In the genomic region with DNA sequence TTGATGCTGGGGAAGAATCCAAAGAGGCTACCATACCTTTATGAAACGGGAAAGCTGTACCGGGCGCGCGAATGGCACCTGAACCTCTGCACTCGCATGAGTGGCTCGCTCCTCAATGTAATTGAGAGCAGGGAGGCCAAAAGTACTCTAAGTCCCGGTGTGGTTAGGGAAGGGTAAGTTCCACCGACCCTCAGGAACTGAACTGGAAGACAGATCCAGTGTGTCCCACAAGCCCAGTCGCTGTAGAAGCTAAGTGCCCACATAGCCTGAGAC, we compare ENCODE assay signal across 2 cellular contexts.
A peak's percentile ranks its signal among the peaks of the same experiment; 100 is the strongest.
TF ChIP-seq lines count a peak whose summit lies in the region.

No MANE protein-coding gene starts in this region.

TF ChIP-seq in endothelial cell of umbilical vein, 7 proteins besides CTCF, POLR2A, EP300 and RAD21:
- no peak for TF ChIP-seq POLR2AphosphoS5 (IDR thresholded peaks at IDR 0.05; ENCODE audit: insufficient read depth, low read depth, low read length)
- TF ChIP-seq JUN (IDR thresholded peaks at IDR 0.05; ENCODE audit: borderline replicate concordance, insufficient read depth, insufficient read length, low read depth), result no peak
- TF ChIP-seq MYC (IDR thresholded peaks at IDR 0.05; ENCODE audit: low read depth, low read length), result no peak
- no peak for TF ChIP-seq EZH2 (IDR thresholded peaks at IDR 0.05; ENCODE audit: borderline replicate concordance, low read depth, low read length, severe bottlenecking)
- TF ChIP-seq FOS (IDR thresholded peaks at IDR 0.05; ENCODE audit: borderline replicate concordance, insufficient read depth, low read length), result no peak
- TF ChIP-seq, protein P1, sequence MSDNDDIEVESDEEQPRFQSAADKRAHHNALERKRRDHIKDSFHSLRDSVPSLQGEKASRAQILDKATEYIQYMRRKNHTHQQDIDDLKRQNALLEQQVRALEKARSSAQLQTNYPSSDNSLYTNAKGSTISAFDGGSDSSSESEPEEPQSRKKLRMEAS (IDR thresholded peaks at IDR 0.05; ENCODE audit: insufficient read depth, insufficient read length), result no peak
- TF ChIP-seq GATA2 (IDR thresholded peaks at IDR 0.05; ENCODE audit: insufficient read depth, insufficient read length, low read depth, low read length), result no peak

TF ChIP-seq in neural cell, 6 proteins besides CTCF, POLR2A, EP300 and RAD21:
- TF ChIP-seq EZH2 (IDR thresholded peaks at IDR 0.05; ENCODE audit: borderline replicate concordance, insufficient read depth, low read length, poor library complexity, severe bottlenecking), result no peak
- TF ChIP-seq SMC3 (conservative IDR thresholded peaks at IDR 0.05; ENCODE audit: poor library complexity), result peak; percentile 41
- TF ChIP-seq TAF1 (IDR thresholded peaks at IDR 0.05; ENCODE audit: low read depth), result no peak
- TF ChIP-seq, protein P2, sequence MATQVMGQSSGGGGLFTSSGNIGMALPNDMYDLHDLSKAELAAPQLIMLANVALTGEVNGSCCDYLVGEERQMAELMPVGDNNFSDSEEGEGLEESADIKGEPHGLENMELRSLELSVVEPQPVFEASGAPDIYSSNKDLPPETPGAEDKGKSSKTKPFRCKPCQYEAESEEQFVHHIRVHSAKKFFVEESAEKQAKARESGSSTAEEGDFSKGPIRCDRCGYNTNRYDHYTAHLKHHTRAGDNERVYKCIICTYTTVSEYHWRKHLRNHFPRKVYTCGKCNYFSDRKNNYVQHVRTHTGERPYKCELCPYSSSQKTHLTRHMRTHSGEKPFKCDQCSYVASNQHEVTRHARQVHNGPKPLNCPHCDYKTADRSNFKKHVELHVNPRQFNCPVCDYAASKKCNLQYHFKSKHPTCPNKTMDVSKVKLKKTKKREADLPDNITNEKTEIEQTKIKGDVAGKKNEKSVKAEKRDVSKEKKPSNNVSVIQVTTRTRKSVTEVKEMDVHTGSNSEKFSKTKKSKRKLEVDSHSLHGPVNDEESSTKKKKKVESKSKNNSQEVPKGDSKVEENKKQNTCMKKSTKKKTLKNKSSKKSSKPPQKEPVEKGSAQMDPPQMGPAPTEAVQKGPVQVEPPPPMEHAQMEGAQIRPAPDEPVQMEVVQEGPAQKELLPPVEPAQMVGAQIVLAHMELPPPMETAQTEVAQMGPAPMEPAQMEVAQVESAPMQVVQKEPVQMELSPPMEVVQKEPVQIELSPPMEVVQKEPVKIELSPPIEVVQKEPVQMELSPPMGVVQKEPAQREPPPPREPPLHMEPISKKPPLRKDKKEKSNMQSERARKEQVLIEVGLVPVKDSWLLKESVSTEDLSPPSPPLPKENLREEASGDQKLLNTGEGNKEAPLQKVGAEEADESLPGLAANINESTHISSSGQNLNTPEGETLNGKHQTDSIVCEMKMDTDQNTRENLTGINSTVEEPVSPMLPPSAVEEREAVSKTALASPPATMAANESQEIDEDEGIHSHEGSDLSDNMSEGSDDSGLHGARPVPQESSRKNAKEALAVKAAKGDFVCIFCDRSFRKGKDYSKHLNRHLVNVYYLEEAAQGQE (IDR thresholded peaks at IDR 0.05; ENCODE audit: borderline replicate concordance), result peak; percentile 18
- TF ChIP-seq POLR2AphosphoS5 (IDR thresholded peaks at IDR 0.05), result no peak
- no peak for TF ChIP-seq MXI1 (conservative IDR thresholded peaks at IDR 0.05; ENCODE audit: poor library complexity, severe bottlenecking)
